27 cellular contexts compared by ENCODE assay signal in genomic region chr6:138194221-138194620, GRCh38. TPM values are rescaled to one million over a fixed set of nuclear protein-coding genes. Genes with fewer than 3 reads are reported as not detected.
DNase-seq lines count a peak whose midpoint lies in the region; ATAC-seq, FAIRE-seq and TF ChIP-seq lines count a peak whose summit lies in the region.
"Had no signal": no experiment of that assay in that cellular context is flagged by ENCODE, and none has a peak within 500 bp of the region (broad histone marks: within the 10 kb centered on the region; RNA-seq: fewer than 3 reads in every experiment).

No MANE protein-coding gene starts in this region.

- WGBS in transverse colon (ENCODE audit: low coverage in 1 of 2), 2 donors = 44% methylated on average over 4 of the region's 4 CpGs; no CpG with 5 or more reads in 1 of the 2 donors
- WGBS in esophagus muscularis mucosa = 74% methylated on average over 4 of the region's 4 CpGs

- H3K36me3 ChIP-seq in mucosa of descending colon (ENCODE audit: low read depth) (no peaks in the 10 kb centered on the region), transverse colon (no peaks in the 10 kb centered on the region), esophagus muscularis mucosa (no peaks in the 10 kb centered on the region)

- no peak for TF ChIP-seq CTCF in mucosa of descending colon (IDR thresholded peaks at IDR 0.05)
- TF ChIP-seq CTCF in transverse colon (IDR thresholded peaks at IDR 0.05) = peak in 2 of 5 experiments; percentile 23
- no peak for TF ChIP-seq CTCF in esophagus muscularis mucosa (IDR thresholded peaks at IDR 0.05)

- no peak overlapping the region for H3K4me3 ChIP-seq in mucosa of descending colon
- H3K4me3 ChIP-seq in transverse colon = no peak overlapping the region
- no peak overlapping the region for H3K4me3 ChIP-seq in esophagus muscularis mucosa
- H3K4me3 ChIP-seq: PC-9 had no signal

- TF ChIP-seq EP300 in transverse colon (IDR thresholded peaks at IDR 0.05; ENCODE audit: low read depth) (no peak), esophagus muscularis mucosa (IDR thresholded peaks at IDR 0.05) (no peak)

- H3K4me1 ChIP-seq in mucosa of descending colon (ENCODE audit: low read depth) = no peaks in the 10 kb centered on the region
- H3K4me1 ChIP-seq in transverse colon = peaks cover 0 to 25% (median 12%) of the 10 kb centered on the region in 4 donors
- no peaks in the 10 kb centered on the region for H3K4me1 ChIP-seq in esophagus muscularis mucosa

- peak; percentile 91 for ATAC-seq in mucosa of descending colon

- peak; percentile 68 for DNase-seq in NCI-H2171 treated with DMSO at 0.1 percent for 48 hours (lab: John Stamatoyannopoulos, UW)
- peak; percentile 31 to 41 for DNase-seq in cerebellar nuclear complex (lab: John Stamatoyannopoulos, UW)
- peak; percentile 74 to 83 (median 78) for DNase-seq in mucosa of descending colon
- DNase-seq in transverse colon = peak; percentile 76
- DNase-seq in KG1 (lab: John Stamatoyannopoulos, UW) = no peak
- DNase-seq in esophagus muscularis mucosa (ENCODE audit: extremely low spot score) = no peak
- no peak for DNase-seq in RCC 7860 (ENCODE audit: low spot score)
- DNase-seq: activated CD4-positive, alpha-beta T cell treated with anti-CD3 and anti-CD28 coated beads, Interleukin-2, amount 10 ng/mL, durations not matched to agents 24 days and 14 days; activated naive CD4-positive, alpha-beta T cell; activated T-cell treated with anti-CD3 and anti-CD28 coated beads, Interleukin-2, amount 50 U/mL, for 48 hours; Calu3; NCI-H1417; NCI-H2081 treated with DMSO at 0.1 percent for 48 hours; NK-92 treated with Interleukin-12 subunit alpha and Interleukin-12 subunit beta, amount 100 ng/mL, for 24 hours; PC-9; Right ventricle myocardium superior; T-helper 2 cell had no signal

- H3K27ac ChIP-seq in transverse colon = peak overlapping the region; percentile 66 to 74 (median 70)
- no peak overlapping the region for H3K27ac ChIP-seq in esophagus muscularis mucosa (replicated peaks in 1 of 4)
- H3K27ac ChIP-seq: epithelial cell of prostate, KMS-11, PC-9 had no signal

- H3K9me3 ChIP-seq in mucosa of descending colon (no peaks in the 10 kb centered on the region), transverse colon (no peaks in the 10 kb centered on the region), esophagus muscularis mucosa (no peaks in the 10 kb centered on the region)

- TF ChIP-seq POLR2A in transverse colon (IDR thresholded peaks at IDR 0.05) (no peak), esophagus muscularis mucosa (IDR thresholded peaks at IDR 0.05; ENCODE audit: low read depth) (no peak)

- intact Hi-C loops in mucosa of descending colon (cut with DNase I, micrococcal nuclease) = no loop called here
- intact Hi-C loops in transverse colon (cut with DNase I; ENCODE audit: low total_unique reads) = no loop called here
- intact Hi-C loops in esophagus muscularis mucosa (cut with DNase I) = no loop called here

- no peak for FAIRE-seq in RCC 7860 (lab: Jason Lieb, UNC)

- no peaks in the 10 kb centered on the region for H3K27me3 ChIP-seq in transverse colon
- no peaks in the 10 kb centered on the region for H3K27me3 ChIP-seq in esophagus muscularis mucosa

- in situ Hi-C loops in transverse colon (cut with MboI; ENCODE audit: low pct_ligation_motif_present in 1 of 4, low pct_unique_long_range_greater_than_20kb in 1 of 4, low sequenced_read_pairs in 3 of 4) = no loop called here

RNA-seq across cellular contexts. Expression of gene PBOV1, which starts 24.1 kb away (rescaled TPM):
- total RNA-seq in mucosa of descending colon (not detected), transverse colon (not detected), esophagus muscularis mucosa (not detected)
- total RNA-seq: activated CD4-positive, alpha-beta T cell treated with anti-CD3 and anti-CD28 coated beads, Interleukin-2, amount 10 ng/mL, durations not matched to agents 24 days and 14 days; Calu3; chondrocyte; Daoy; fibroblast of villous mesenchyme; kidney epithelial cell; myocyte; NCI-H460; PC-9; pulmonary artery endothelial cell; Right ventricle myocardium superior; urinary bladder had no signal

RNA-seq across cellular contexts. Expression of gene ARFGEF3, which starts 32.5 kb away (rescaled TPM):
- total RNA-seq in mucosa of descending colon (10 to 100 TPM; 10.1 to 24.3 (median 21.1) TPM), transverse colon (10 to 100 TPM in 3 of 4 donors, 1 to 10 TPM in 1; 6.7 to 17.1 (median 13.2) TPM), esophagus muscularis mucosa (1 to 10 TPM; 1.2 to 3.3 (median 2.2) TPM)

Comparison
In these comparisons a context has a peak if more than half of its experiments do, and no peak if none do; other contexts are left out.
1. DNase-seq: peak in NCI-H2171 treated with DMSO at 0.1 percent for 48 hours (single experiment), cerebellar nuclear complex (2 of 2), mucosa of descending colon (3 of 3) and transverse colon (single experiment); none in KG1 (single experiment), esophagus muscularis mucosa (single experiment) and RCC 7860 (single experiment).
2. H3K27ac ChIP-seq: peak in transverse colon (4 of 4); none in esophagus muscularis mucosa (0 of 4).